In genomic region chr1:234934611-234935033, GRCh38 we compare ENCODE assay signal across 13 cellular contexts.
DNase-seq lines count a peak whose midpoint lies in the region; ATAC-seq and TF ChIP-seq lines count a peak whose summit lies in the region.
"Had no signal": no experiment of that assay in that cellular context is flagged by ENCODE, and none has a peak within 500 bp of the region (broad histone marks: within the 10 kb centered on the region; RNA-seq: fewer than 3 reads in every experiment).

No MANE protein-coding gene starts in this region.

- peak overlapping the region; percentile 41 for H3K27ac Mint-ChIP-seq in chondrocyte (ENCODE audit: unreplicated experiment)

- no peaks in the 10 kb centered on the region for H3K36me3 ChIP-seq in GM23248 (ENCODE audit: low read depth)
- H3K36me3 ChIP-seq: cardiac muscle cell had no signal

- DNase-seq in GM23248 (peak; percentile 61), NOMO-1 (lab: John Stamatoyannopoulos, UW; ENCODE audit: unreplicated experiment in 2 of 2) (peak; percentile 41 to 89), chondrocyte (ENCODE audit: low spot score) (no peak), renal cortical epithelial cell (ENCODE audit: low read depth) (peak; percentile 54), NCI-H526 treated with DMSO at 0.1 percent for 48 hours (lab: John Stamatoyannopoulos, UW) (no peak), NCI-H2029 (lab: John Stamatoyannopoulos, UW) (no peak)
- DNase-seq: glutamatergic neuron, H7, midbrain, NCI-H2029 treated with DMSO at 0.1 percent for 48 hours had no signal

- no peak overlapping the region for H3K4me2 ChIP-seq in GM23248 (ENCODE audit: unreplicated experiment)

- H3K27me3 ChIP-seq in GM23248 (replicated peaks; ENCODE audit: insufficient read depth): no peaks in the 10 kb centered on the region
- H3K27me3 ChIP-seq: cardiac muscle cell had no signal

- H3K36me3 Mint-ChIP-seq in chondrocyte (ENCODE audit: low read depth): no peaks in the 10 kb centered on the region

- peaks cover 18% of the 10 kb centered on the region for H3F3A ChIP-seq in GM23248 (ENCODE audit: insufficient read depth)

- no peak overlapping the region for H3K4me3 Mint-ChIP-seq in chondrocyte (ENCODE audit: unreplicated experiment)

- no peak overlapping the region for H3K27ac ChIP-seq in GM23248
- H3K27ac ChIP-seq: cardiac muscle cell, RWPE1 had no signal

- H2AFZ ChIP-seq in GM23248: no peak overlapping the region

- no peak overlapping the region for H3K9ac ChIP-seq in GM23248

- peaks cover 15% of the 10 kb centered on the region for H3K4me1 Mint-ChIP-seq in chondrocyte (ENCODE audit: low read depth)

- H3K4me1 ChIP-seq in GM23248 (ENCODE audit: insufficient read depth): peaks cover 14% of the 10 kb centered on the region

- no peaks in the 10 kb centered on the region for H3K9me2 ChIP-seq in GM23248 (ENCODE audit: insufficient read depth)

- TF ChIP-seq CTCF in chondrocyte (IDR thresholded peaks at IDR 0.05): no peak

- no peak for ATAC-seq in GM19351 (IDR thresholded peaks at IDR 0.05; ENCODE audit: unreplicated experiment)

- no peaks in the 10 kb centered on the region for H3K79me2 ChIP-seq in GM23248 (ENCODE audit: insufficient read depth)

- in situ Hi-C loops in GM23248 (cut with MboI): no loop called here

- H3K4me3 ChIP-seq in GM23248: no peak overlapping the region
- H3K4me3 ChIP-seq: cardiac muscle cell had no signal

- 56 to 60% methylated on average over 7 of the region's 7 CpGs for WGBS in GM23248 (ENCODE audit: low coverage in 1 of 2, low lambda C conversion rate in 2 of 2, missing lambda C conversion rate in 2 of 2), 2 experiments

- H3K9me3 ChIP-seq in GM23248 (ENCODE audit: low read depth): no peaks in the 10 kb centered on the region

- H3K9me3 Mint-ChIP-seq in chondrocyte (ENCODE audit: low read depth): no peaks in the 10 kb centered on the region

- no peaks in the 10 kb centered on the region for H4K20me1 ChIP-seq in GM23248 (ENCODE audit: insufficient read depth)

- H3K27me3 Mint-ChIP-seq in chondrocyte (ENCODE audit: low read depth): no peaks in the 10 kb centered on the region

Comparison
In these comparisons a context has a peak if more than half of its experiments do, and no peak if none do; other contexts are left out.
1. DNase-seq: peak in GM23248 (single experiment), NOMO-1 (2 of 2) and renal cortical epithelial cell (single experiment); none in chondrocyte (single experiment), NCI-H526 treated with DMSO at 0.1 percent for 48 hours (single experiment) and NCI-H2029 (single experiment).